In genomic region chr1:208039536-208040332, GRCh38 we compare ENCODE assay signal across 26 cellular contexts.
"Had no signal": no experiment of that assay in that cellular context is flagged by ENCODE, and none has a peak within 500 bp of the region (broad histone marks: within the 10 kb centered on the region; RNA-seq: fewer than 3 reads in every experiment).

No MANE protein-coding gene starts in this region.

- H3K27me3 ChIP-seq: pancreas, right lobe of liver, sigmoid colon, stomach, thyroid gland, tibial nerve, upper lobe of left lung, vagina had no signal

- H3K4me3 ChIP-seq: pancreas, psoas muscle, right lobe of liver, sigmoid colon, stomach, thoracic aorta, thyroid gland, tibial nerve, upper lobe of left lung, vagina had no signal

- H3K27ac ChIP-seq: psoas muscle, right lobe of liver, sigmoid colon, stomach, thoracic aorta, thyroid gland, tibial nerve, upper lobe of left lung, vagina had no signal

- DNase-seq: naive B cell; naive thymus-derived CD8-positive, alpha-beta T cell; nephron progenitor cell; occipital lobe; pancreas; psoas muscle; right cardiac atrium; right lobe of liver; sigmoid colon; small intestine; stimulated activated CD4-positive, alpha-beta T cell treated with anti-CD3 and anti-CD28 coated beads, Interleukin-15, amount 100 ng/mL, for 24 hours; stimulated activated CD4-positive, alpha-beta T cell treated with anti-CD3 and anti-CD28 coated beads, Interleukin-2, amount 100 ng/mL, for 24 hours; stimulated activated CD4-positive, alpha-beta T cell treated with anti-CD3 and anti-CD28 coated beads, Interleukin-2, amount 100 ng/mL, for 48 hours; stimulated activated CD4-positive, alpha-beta T cell treated with anti-CD3 and anti-CD28 coated beads, Interleukin-4, amount 100 ng/mL, for 24 hours; stimulated activated naive B cell treated with anti-CD40 and anti-IgM and Interleukin-4, amounts not matched to agents 10 μg/mL and 1 μg/mL and 100 μg/mL, for 72 hours; stimulated activated naive CD4-positive, alpha-beta T cell treated with Interleukin-2 at 50 U/mL for 16 hours; stomach; thyroid gland; trophoblast cell had no signal

- H3K4me1 ChIP-seq: psoas muscle, sigmoid colon, tibial nerve, vagina had no signal

- H3K9me3 ChIP-seq: pancreas, psoas muscle, right lobe of liver, sigmoid colon, stomach, thoracic aorta, thyroid gland, tibial nerve, upper lobe of left lung, vagina had no signal

- ATAC-seq: naive thymus-derived CD8-positive, alpha-beta T cell; natural killer cell treated with Interleukin-12 subunit alpha and Interleukin-12 subunit beta and Interleukin-15 and Interleukin-18, amount 100 ng/mL, for 72 hours; pancreas; psoas muscle; right cardiac atrium; right lobe of liver; stimulated activated effector memory CD8-positive, alpha-beta T cell treated with anti-CD3 and anti-CD28 coated beads, Interleukin-12 subunit alpha, Interleukin-12 subunit beta, amount 100 ng/mL, for 72 hours; stimulated activated naive B cell treated with anti-CD40 and anti-IgM and Interleukin-4, amounts not matched to agents 10 μg/mL and 1 μg/mL and 100 μg/mL, for 72 hours had no signal

- FAIRE-seq: pancreas, small intestine, urothelium cell line had no signal
